15 cellular contexts compared by ENCODE assay signal in the genomic region with DNA sequence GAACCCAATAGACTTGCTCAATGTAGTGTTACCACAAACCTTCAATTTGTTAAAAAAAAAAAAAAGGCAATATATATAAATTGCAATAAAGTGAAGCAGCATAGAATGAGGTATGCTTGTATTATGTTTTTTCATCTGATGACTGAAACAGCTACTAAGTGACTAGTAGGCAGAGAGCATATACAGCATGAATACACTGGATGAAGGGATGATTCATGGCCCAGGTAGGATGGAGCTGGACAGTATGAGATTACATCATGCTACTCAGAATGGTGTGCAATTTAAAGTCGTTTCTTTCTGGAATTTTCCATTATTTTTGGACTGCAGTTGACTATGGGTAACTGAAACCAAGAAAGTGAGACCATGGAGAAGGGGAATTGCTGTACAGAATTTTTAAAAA.
"Had no signal": no experiment of that assay in that cellular context is flagged by ENCODE, and none has a peak within 500 bp of the region (broad histone marks: within the 10 kb centered on the region; RNA-seq: fewer than 3 reads in every experiment).

No MANE protein-coding gene starts in this region.

- H3K9me3 ChIP-seq: ovary, thyroid gland had no signal

- DNase-seq: activated CD4-positive, alpha-beta memory T cell treated with anti-CD3 and anti-CD28 coated beads, Interleukin-2, amount 10 ng/mL, durations not matched to agents 7 days and 5 days; activated naive CD4-positive, alpha-beta T cell treated with anti-CD3 and anti-CD28 coated beads, Interleukin-2, amount 10 ng/mL, durations not matched to agents 7 days and 5 days; adrenal gland; effector memory CD4-positive, alpha-beta T cell; heart left ventricle; naive B cell; ovary; sigmoid colon; stimulated activated CD4-positive, alpha-beta T cell treated with anti-CD3 and anti-CD28 coated beads, Interleukin-1b, Interleukin-23, amount 100 ng/mL, for 48 hours; thyroid gland had no signal

- H3K4me3 ChIP-seq: adrenal gland, heart left ventricle, ovary, sigmoid colon, thyroid gland had no signal

- ATAC-seq: heart left ventricle, left lobe of liver had no signal

- H3K27ac Mint-ChIP-seq: activated CD4-positive, alpha-beta memory T cell treated with anti-CD3 and anti-CD28 coated beads, Interleukin-2, amount 10 ng/mL, durations not matched to agents 7 days and 5 days; activated naive CD4-positive, alpha-beta T cell treated with anti-CD3 and anti-CD28 coated beads, Interleukin-2, amount 10 ng/mL, durations not matched to agents 7 days and 5 days; brain; dendritic cell treated with granulocyte-macrophage colony-stimulating factor and Interleukin-4, amounts not matched to agents 40 ng/mL and 50 ng/mL, for 4 days; naive B cell had no signal

- H3K27ac ChIP-seq: adrenal gland, heart left ventricle, ovary, sigmoid colon, thyroid gland had no signal

- H3K4me3 Mint-ChIP-seq: activated CD4-positive, alpha-beta memory T cell treated with anti-CD3 and anti-CD28 coated beads, Interleukin-2, amount 10 ng/mL, durations not matched to agents 7 days and 5 days; activated naive CD4-positive, alpha-beta T cell treated with anti-CD3 and anti-CD28 coated beads, Interleukin-2, amount 10 ng/mL, durations not matched to agents 7 days and 5 days; brain; dendritic cell treated with granulocyte-macrophage colony-stimulating factor and Interleukin-4, amounts not matched to agents 40 ng/mL and 50 ng/mL, for 4 days; naive B cell had no signal

- FAIRE-seq: frontal cortex, islet of Langerhans had no signal

- H3K4me1 ChIP-seq: adrenal gland, heart left ventricle, sigmoid colon, thyroid gland had no signal

- H3K36me3 ChIP-seq: adrenal gland, heart left ventricle, ovary, sigmoid colon, thyroid gland had no signal

- H3K4me1 Mint-ChIP-seq: brain had no signal

- H3K27me3 ChIP-seq: adrenal gland, heart left ventricle, ovary, sigmoid colon, thyroid gland had no signal
